Comparison of ENCODE assay signal across 9 cellular contexts in the genomic region with DNA sequence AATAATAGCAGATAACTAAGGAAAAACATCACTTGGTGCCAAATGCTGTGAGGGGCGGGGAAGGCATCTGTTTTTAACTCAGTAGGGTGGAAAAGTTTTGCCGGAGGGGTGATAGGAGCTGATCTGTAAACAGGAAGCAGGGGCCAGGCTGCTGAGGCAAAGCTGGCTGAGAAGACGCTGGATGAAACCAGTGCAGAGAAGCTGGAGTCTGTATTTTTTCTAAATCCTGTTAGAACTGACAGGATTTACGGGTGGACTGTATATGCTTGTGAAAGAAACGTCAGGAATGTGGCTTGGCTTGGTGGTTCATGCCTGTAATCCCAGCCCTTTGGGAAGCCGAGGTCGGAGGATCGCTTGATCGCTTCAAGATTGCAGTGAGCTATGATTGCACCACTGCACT. TPM values are rescaled to one million over a fixed set of nuclear protein-coding genes. Genes with fewer than 3 reads are reported as not detected.
DNase-seq lines count a peak whose midpoint lies in the region; ATAC-seq and TF ChIP-seq lines count a peak whose summit lies in the region.
"Had no signal": no experiment of that assay in that cellular context is flagged by ENCODE, and none has a peak within 500 bp of the region (broad histone marks: within the 10 kb centered on the region; RNA-seq: fewer than 3 reads in every experiment).

No MANE protein-coding gene starts in this region.

- H3K4me1 ChIP-seq in tibial nerve (peaks cover 0 to 79% (median 25%) of the 10 kb centered on the region in 4 donors), Peyer's patch (peaks cover 0 to 21% (median 3%) of the 10 kb centered on the region in 4 donors)

- intact Hi-C loops in activated naive CD4-positive, alpha-beta T cell treated with anti-CD3 and anti-CD28 coated beads for 36 hours (cut with micrococcal nuclease) = no loop called here

- H3K36me3 ChIP-seq in tibial nerve (peaks cover 0 to 27% (median 0%) of the 10 kb centered on the region in 3 donors), Peyer's patch (peaks cover 0 to 7% (median 0%) of the 10 kb centered on the region in 3 donors)

- peak; percentile 28 for ATAC-seq in central memory CD8-positive, alpha-beta T cell (replicated peaks; ENCODE audit: extremely low read depth, poor library complexity, severe bottlenecking)
- peak; percentile 65 for ATAC-seq in left lobe of liver
- ATAC-seq in HG03521 (IDR thresholded peaks at IDR 0.05; ENCODE audit: unreplicated experiment) = no peak
- ATAC-seq in HG02870 (IDR thresholded peaks at IDR 0.05; ENCODE audit: unreplicated experiment) = no peak

- peak; percentile 22 for DNase-seq in activated naive CD4-positive, alpha-beta T cell treated with anti-CD3 and anti-CD28 coated beads for 36 hours
- DNase-seq in activated naive CD4-positive, alpha-beta T cell treated with Interleukin-2 at 50 U/mL for 16 hours = no peak
- DNase-seq in central memory CD8-positive, alpha-beta T cell (ENCODE audit: low spot score in 2 of 2) = no peak
- DNase-seq in left lobe of liver (ENCODE audit: low spot score) = no peak
- DNase-seq in tibial nerve (ENCODE audit: low spot score in 2 of 2) = peak in 1 of 2 donors; percentile 29
- no peak for DNase-seq in Peyer's patch
- DNase-seq: activated naive CD4-positive, alpha-beta T cell treated with anti-CD3 and anti-CD28 coated beads, Interleukin-2, amount 50 U/mL, for 16 hours had no signal

- TF ChIP-seq CTCF in tibial nerve (IDR thresholded peaks at IDR 0.05) = no peak
- TF ChIP-seq CTCF in Peyer's patch (IDR thresholded peaks at IDR 0.05) = no peak

- no peaks in the 10 kb centered on the region for H3K9me3 Mint-ChIP-seq in activated naive CD4-positive, alpha-beta T cell treated with anti-CD3 and anti-CD28 coated beads for 36 hours
- H3K9me3 Mint-ChIP-seq in central memory CD8-positive, alpha-beta T cell = no peaks in the 10 kb centered on the region

- H3K27ac ChIP-seq in tibial nerve (peak overlapping the region in 3 of 4 donors; percentile 6 to 61 (median 60)), Peyer's patch (peak overlapping the region in 2 of 4 donors; percentile 8 to 12)

- no peak for TF ChIP-seq POLR2A in tibial nerve (IDR thresholded peaks at IDR 0.05)
- no peak for TF ChIP-seq POLR2A in Peyer's patch (IDR thresholded peaks at IDR 0.05)

- peaks cover 83% of the 10 kb centered on the region for H3K4me1 Mint-ChIP-seq in activated naive CD4-positive, alpha-beta T cell treated with anti-CD3 and anti-CD28 coated beads for 36 hours (ENCODE audit: low read depth)
- peaks cover 71% of the 10 kb centered on the region for H3K4me1 Mint-ChIP-seq in central memory CD8-positive, alpha-beta T cell

- peak in 1 of 2 donors; percentile 19 for TF ChIP-seq EP300 in tibial nerve (IDR thresholded peaks at IDR 0.05)

- CTCF ChIA-PET in activated naive CD4-positive, alpha-beta T cell treated with anti-CD3 and anti-CD28 coated beads for 36 hours (lab: Charles Lee) = no interaction called here

- no peaks in the 10 kb centered on the region for H3K27me3 ChIP-seq in tibial nerve
- H3K27me3 ChIP-seq in Peyer's patch = no peaks in the 10 kb centered on the region

- H3K9me3 ChIP-seq in tibial nerve (no peaks in the 10 kb centered on the region), Peyer's patch (no peaks in the 10 kb centered on the region)

- no peaks in the 10 kb centered on the region for H3K27me3 Mint-ChIP-seq in activated naive CD4-positive, alpha-beta T cell treated with anti-CD3 and anti-CD28 coated beads for 36 hours (ENCODE audit: low read depth)
- H3K27me3 Mint-ChIP-seq in central memory CD8-positive, alpha-beta T cell = no peaks in the 10 kb centered on the region

- H3K4me3 Mint-ChIP-seq in activated naive CD4-positive, alpha-beta T cell treated with anti-CD3 and anti-CD28 coated beads for 36 hours = no peak overlapping the region
- peak overlapping the region; percentile 43 for H3K4me3 Mint-ChIP-seq in central memory CD8-positive, alpha-beta T cell

- H3K4me3 ChIP-seq in tibial nerve = no peak overlapping the region
- no peak overlapping the region for H3K4me3 ChIP-seq in Peyer's patch

- WGBS in tibial nerve, 2 donors = 31 to 32% methylated on average over 9 of the region's 9 CpGs

- peaks cover 6% of the 10 kb centered on the region for H3K36me3 Mint-ChIP-seq in activated naive CD4-positive, alpha-beta T cell treated with anti-CD3 and anti-CD28 coated beads for 36 hours (ENCODE audit: low read depth)
- H3K36me3 Mint-ChIP-seq in central memory CD8-positive, alpha-beta T cell (ENCODE audit: insufficient read depth) = peaks cover 24% of the 10 kb centered on the region

- H3K27ac Mint-ChIP-seq in activated naive CD4-positive, alpha-beta T cell treated with anti-CD3 and anti-CD28 coated beads for 36 hours = no peak overlapping the region
- peak overlapping the region; percentile 35 for H3K27ac Mint-ChIP-seq in central memory CD8-positive, alpha-beta T cell (ENCODE audit: low read depth)

RNA-seq across cellular contexts. Expression of a gene that starts 5.6 kb away (rescaled TPM):
- total RNA-seq in activated naive CD4-positive, alpha-beta T cell treated with anti-CD3 and anti-CD28 coated beads for 36 hours = 10 to 100 TPM; 34.5 to 36.7 TPM
- 29.3 TPM for total RNA-seq in left lobe of liver
- 100 to 1,000 TPM in 3 of 4 donors, 10 to 100 TPM in 1; 57.0 to 119 (median 103) TPM for total RNA-seq in tibial nerve
- total RNA-seq in Peyer's patch = 10 to 100 TPM; 34.5 to 90.8 (median 46.9) TPM

Comparison
In these comparisons a context has a peak if more than half of its experiments do, and no peak if none do; other contexts are left out.
1. ATAC-seq: peak in central memory CD8-positive, alpha-beta T cell (single experiment) and left lobe of liver (single experiment); none in HG03521 (single experiment) and HG02870 (single experiment).